ENCODE assay signal across 2 cellular contexts in genomic region chr2:765369-765768, GRCh38.
TF ChIP-seq lines count a peak whose summit lies in the region.

No MANE protein-coding gene starts in this region.

TF ChIP-seq in HepG2, 621 proteins besides CTCF, POLR2A, EP300 and RAD21:
- TF ChIP-seq MNT (IDR thresholded peaks at IDR 0.05) (peak; percentile 89), ELK4 (CRISPR knock-in tag; IDR thresholded peaks at IDR 0.05; ENCODE audit: borderline replicate concordance) (no peak), MLXIP (CRISPR knock-in tag; IDR thresholded peaks at IDR 0.05; ENCODE audit: borderline replicate concordance) (no peak), PREB (CRISPR knock-in tag; IDR thresholded peaks at IDR 0.05) (no peak), ZNF749 (CRISPR knock-in tag; IDR thresholded peaks at IDR 0.05; ENCODE audit: borderline replicate concordance) (no peak), AHR (CRISPR knock-in tag; IDR thresholded peaks at IDR 0.05) (no peak), ZBTB7A (CRISPR knock-in tag; IDR thresholded peaks at IDR 0.05) (no peak), ZFP62 (CRISPR knock-in tag; IDR thresholded peaks at IDR 0.05) (no peak), MBNL3 (CRISPR knock-in tag; conservative IDR thresholded peaks at IDR 0.05) (no peak)
TF ChIP-seq in HepG2: peak in this region for 1.

TF ChIP-seq in H1, 55 proteins besides CTCF, POLR2A, EP300 and RAD21:
- TF ChIP-seq ASH2L (IDR thresholded peaks at IDR 0.05; ENCODE audit: low read length) (no peak), SP2 (IDR thresholded peaks at IDR 0.05; ENCODE audit: low read length) (no peak), CHD2 (IDR thresholded peaks at IDR 0.05; ENCODE audit: low read length) (no peak), KDM1A (IDR thresholded peaks at IDR 0.05; ENCODE audit: borderline replicate concordance, low read length) (no peak), RBBP5 (IDR thresholded peaks at IDR 0.05; ENCODE audit: borderline replicate concordance, low read depth, low read length) (no peak), SUZ12 (IDR thresholded peaks at IDR 0.05; ENCODE audit: low read length) (no peak), TAF1 (IDR thresholded peaks at IDR 0.05; ENCODE audit: low read depth, low read length) (no peak), SIN3A (conservative IDR thresholded peaks at IDR 0.05 in 1 of 2, IDR thresholded peaks at IDR 0.05 in 1 of 2; ENCODE audit: low read depth in 1 of 2, low read length in 2 of 2) (no peak), MAFK (IDR thresholded peaks at IDR 0.05; ENCODE audit: low read depth, low read length) (no peak), SIRT6 (IDR thresholded peaks at IDR 0.05; ENCODE audit: low read length) (no peak), GTF2F1 (IDR thresholded peaks at IDR 0.05; ENCODE audit: borderline replicate concordance, low read depth, low read length) (no peak), GABPA (IDR thresholded peaks at IDR 0.05; ENCODE audit: borderline replicate concordance, insufficient read depth, low read length) (no peak), NANOG (IDR thresholded peaks at IDR 0.05; ENCODE audit: insufficient read depth, low read depth, low read length, poor library complexity, severe bottlenecking) (no peak), RXRA (IDR thresholded peaks at IDR 0.05; ENCODE audit: insufficient read depth, low read depth, low read length) (no peak), HDAC6 (IDR thresholded peaks at IDR 0.05; ENCODE audit: low read depth, low read length) (no peak), TBP (IDR thresholded peaks at IDR 0.05; ENCODE audit: low read depth, low read length) (no peak)
